In the genomic region with DNA sequence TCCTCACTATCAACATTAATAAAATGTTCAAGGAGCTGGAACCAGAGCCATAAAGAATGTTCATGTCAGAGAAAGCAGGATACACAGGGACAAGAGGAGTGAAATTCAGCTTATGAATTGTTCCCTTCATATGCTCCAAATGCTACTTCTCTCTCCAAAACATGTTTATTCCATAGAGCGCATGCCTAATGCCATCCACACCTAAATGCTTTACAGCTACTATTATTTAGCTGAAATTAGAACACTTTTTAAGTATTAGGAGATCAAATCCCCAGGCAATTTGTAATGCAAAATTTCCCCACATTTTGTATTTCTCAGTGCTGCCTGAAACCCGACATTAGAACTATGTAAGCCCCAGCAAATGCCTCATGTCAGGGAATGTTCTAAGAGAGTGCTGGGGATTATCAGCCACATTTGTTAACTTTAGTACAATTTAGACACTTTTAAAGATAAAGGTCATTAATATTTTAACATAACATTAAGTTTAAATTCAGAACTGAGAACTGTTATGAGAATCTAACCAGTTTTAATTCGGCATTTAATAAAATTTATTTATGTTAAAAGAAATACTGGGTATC, we compare ENCODE assay signal across 22 cellular contexts.
DNase-seq lines count a peak whose midpoint lies in the region; ATAC-seq and TF ChIP-seq lines count a peak whose summit lies in the region.
"Had no signal": no experiment of that assay in that cellular context is flagged by ENCODE, and none has a peak within 500 bp of the region (broad histone marks: within the 10 kb centered on the region; RNA-seq: fewer than 3 reads in every experiment).

No MANE protein-coding gene starts in this region.

- no peak for TF ChIP-seq RAD21 in HCT116 (IDR thresholded peaks at IDR 0.05; ENCODE audit: low read depth)

- H3K27me3 Mint-ChIP-seq in mesothelial cell of epicardium (ENCODE audit: low read depth), result no peaks in the 10 kb centered on the region
- H3K27me3 Mint-ChIP-seq: CD4-positive, alpha-beta memory T cell; CD4-positive, CD25-positive, alpha-beta regulatory T cell; CD8-positive, alpha-beta memory T cell had no signal

- no peak overlapping the region for H3K4me3 ChIP-seq in HCT116 (replicated peaks in 1 of 2; ENCODE audit: low read depth in 1 of 2, low read length in 2 of 2)
- H3K4me3 ChIP-seq: A549, BLaER1, GM12878 had no signal

- no peaks in the 10 kb centered on the region for H3K79me2 ChIP-seq in HCT116 (ENCODE audit: insufficient read depth, low read length)

- H3K36me3 ChIP-seq in HCT116 (ENCODE audit: control insufficient read depth in 1 of 2, insufficient read depth in 2 of 2, low read length in 2 of 2), result no peaks in the 10 kb centered on the region
- H3K36me3 ChIP-seq: BE2C, BLaER1 had no signal

- TF ChIP-seq CTCF in HCT116 (IDR thresholded peaks at IDR 0.05 in 2 of 3, conservative IDR thresholded peaks at IDR 0.05 in 1 of 3; ENCODE audit: borderline replicate concordance in 1 of 3, insufficient read depth in 1 of 3, low read depth in 2 of 3, low read length in 2 of 3) (no peak), mesothelial cell of epicardium (IDR thresholded peaks at IDR 0.05; ENCODE audit: unreplicated experiment) (no peak)

- peaks cover 24% of the 10 kb centered on the region for H3K4me1 Mint-ChIP-seq in mesothelial cell of epicardium
- H3K4me1 Mint-ChIP-seq: CD14-positive monocyte had no signal

- BruUV-seq in HCT116 (replicated peaks; lab: Mats Ljungman, UMichigan), result no TSS peak

- no peak for ATAC-seq in HCT116
- ATAC-seq: A549, GM12878 had no signal

- no peak overlapping the region for H3K9ac ChIP-seq in HCT116 (ENCODE audit: low read length)
- H3K9ac ChIP-seq: BLaER1 had no signal

- H3K27ac Mint-ChIP-seq in mesothelial cell of epicardium, result peak overlapping the region; percentile 87
- H3K27ac Mint-ChIP-seq: CD14-positive monocyte; CD4-positive, alpha-beta memory T cell; CD4-positive, CD25-positive, alpha-beta regulatory T cell; CD8-positive, alpha-beta memory T cell had no signal

- TF ChIP-seq POLR2A in HCT116 (IDR thresholded peaks at IDR 0.05; ENCODE audit: borderline replicate concordance, extremely low read depth, insufficient read depth, insufficient read length), result no peak

- H3K4me3 Mint-ChIP-seq in mesothelial cell of epicardium, result no peak overlapping the region
- H3K4me3 Mint-ChIP-seq: CD14-positive monocyte; CD4-positive, alpha-beta memory T cell; CD4-positive, CD25-positive, alpha-beta regulatory T cell; CD8-positive, alpha-beta memory T cell had no signal

- H4K20me1 ChIP-seq in HCT116 (ENCODE audit: insufficient read depth), result no peaks in the 10 kb centered on the region
- H4K20me1 ChIP-seq: BLaER1 had no signal

- H3K27ac ChIP-seq in HCT116 (ENCODE audit: low read depth, low read length), result no peak overlapping the region
- H3K27ac ChIP-seq: 22Rv1, A549, BLaER1 had no signal

- H3K9me3 Mint-ChIP-seq in mesothelial cell of epicardium, result no peaks in the 10 kb centered on the region
- H3K9me3 Mint-ChIP-seq: CD14-positive monocyte; CD4-positive, CD25-positive, alpha-beta regulatory T cell; CD8-positive, alpha-beta memory T cell had no signal

- CTCF ChIA-PET in HCT116 (lab: Charles Lee), result interaction anchor here (0.7 kb wide), 1 partner anchor 386 kb away, joined by 3 read pairs; no protein-coding TSS in a partner anchor

- H3K4me1 ChIP-seq in HCT116 (ENCODE audit: control insufficient read depth in 1 of 2, insufficient read depth in 2 of 2, low read length in 2 of 2), result no peaks in the 10 kb centered on the region
- H3K4me1 ChIP-seq: A549, BLaER1 had no signal

- POLR2A ChIA-PET in HCT116 (lab: Charles Lee), result no interaction called here

- no peaks in the 10 kb centered on the region for H3K9me2 ChIP-seq in HCT116 (ENCODE audit: insufficient read depth)

- no peaks in the 10 kb centered on the region for H3K9me3 ChIP-seq in HCT116 (ENCODE audit: control insufficient read depth in 1 of 2, insufficient read depth in 1 of 2, low read depth in 1 of 2, low read length in 2 of 2)
- H3K9me3 ChIP-seq: A549, BE2C, BLaER1 had no signal

- RAD21 ChIA-PET in HCT116 (lab: Charles Lee; ENCODE audit: low non-redundant PET in 1 of 2, low total read pairs in 2 of 2, uncharacterized antibody in 2 of 2, unreplicated experiment in 2 of 2), result no interaction called here

- H3K27me3 ChIP-seq in HCT116 (ENCODE audit: insufficient read depth, low read length), result peaks cover 40% of the 10 kb centered on the region
- H3K27me3 ChIP-seq: BE2C, BLaER1 had no signal

- H2AFZ ChIP-seq in HCT116 (ENCODE audit: low read depth, low read length, poor library complexity, severe bottlenecking), result no peak overlapping the region

- no peaks in the 10 kb centered on the region for H3K36me3 Mint-ChIP-seq in mesothelial cell of epicardium
- H3K36me3 Mint-ChIP-seq: CD14-positive monocyte had no signal

- DNase-seq in DMS79 treated with DMSO at 0.1 percent for 48 hours (lab: John Stamatoyannopoulos, UW), result peak; percentile 10
- no peak for DNase-seq in DMS79 (lab: John Stamatoyannopoulos, UW)
- no peak for DNase-seq in HCT116 (ENCODE audit: low read depth, low spot score)
- no peak for DNase-seq in mesothelial cell of epicardium (ENCODE audit: low spot score in 2 of 2, unreplicated experiment in 2 of 2)
- no peak for DNase-seq in AG08395 (ENCODE audit: low spot score)
- no peak for DNase-seq in activated T-cell treated with anti-CD3 and anti-CD28 coated beads, Interleukin-2, amount 50 U/mL, for 48 hours
- DNase-seq: BE2C; C1 segment of cervical spinal cord; CD4-positive, alpha-beta memory T cell; CD4-positive, CD25-positive, alpha-beta regulatory T cell; CD8-positive, alpha-beta memory T cell; COR-L47; DMS153; DMS53; DND-41; EL; GDM1 had no signal

- intact Hi-C loops in HCT116 (cut with micrococcal nuclease), result no loop called here

- no peak overlapping the region for H3K4me2 ChIP-seq in HCT116 (ENCODE audit: low read length)
- H3K4me2 ChIP-seq: A549, BLaER1 had no signal

TF ChIP-seq in HCT116, 20 proteins besides CTCF, POLR2A, EP300 and RAD21:
- TF ChIP-seq, protein P1, sequence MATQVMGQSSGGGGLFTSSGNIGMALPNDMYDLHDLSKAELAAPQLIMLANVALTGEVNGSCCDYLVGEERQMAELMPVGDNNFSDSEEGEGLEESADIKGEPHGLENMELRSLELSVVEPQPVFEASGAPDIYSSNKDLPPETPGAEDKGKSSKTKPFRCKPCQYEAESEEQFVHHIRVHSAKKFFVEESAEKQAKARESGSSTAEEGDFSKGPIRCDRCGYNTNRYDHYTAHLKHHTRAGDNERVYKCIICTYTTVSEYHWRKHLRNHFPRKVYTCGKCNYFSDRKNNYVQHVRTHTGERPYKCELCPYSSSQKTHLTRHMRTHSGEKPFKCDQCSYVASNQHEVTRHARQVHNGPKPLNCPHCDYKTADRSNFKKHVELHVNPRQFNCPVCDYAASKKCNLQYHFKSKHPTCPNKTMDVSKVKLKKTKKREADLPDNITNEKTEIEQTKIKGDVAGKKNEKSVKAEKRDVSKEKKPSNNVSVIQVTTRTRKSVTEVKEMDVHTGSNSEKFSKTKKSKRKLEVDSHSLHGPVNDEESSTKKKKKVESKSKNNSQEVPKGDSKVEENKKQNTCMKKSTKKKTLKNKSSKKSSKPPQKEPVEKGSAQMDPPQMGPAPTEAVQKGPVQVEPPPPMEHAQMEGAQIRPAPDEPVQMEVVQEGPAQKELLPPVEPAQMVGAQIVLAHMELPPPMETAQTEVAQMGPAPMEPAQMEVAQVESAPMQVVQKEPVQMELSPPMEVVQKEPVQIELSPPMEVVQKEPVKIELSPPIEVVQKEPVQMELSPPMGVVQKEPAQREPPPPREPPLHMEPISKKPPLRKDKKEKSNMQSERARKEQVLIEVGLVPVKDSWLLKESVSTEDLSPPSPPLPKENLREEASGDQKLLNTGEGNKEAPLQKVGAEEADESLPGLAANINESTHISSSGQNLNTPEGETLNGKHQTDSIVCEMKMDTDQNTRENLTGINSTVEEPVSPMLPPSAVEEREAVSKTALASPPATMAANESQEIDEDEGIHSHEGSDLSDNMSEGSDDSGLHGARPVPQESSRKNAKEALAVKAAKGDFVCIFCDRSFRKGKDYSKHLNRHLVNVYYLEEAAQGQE (IDR thresholded peaks at IDR 0.05; ENCODE audit: low read depth), result no peak
- peak; percentile 97; the same call in 1 of the 2 replicates for TF ChIP-seq EZH2 (IDR thresholded peaks at IDR 0.05)
